Comparison of ENCODE assay signal across 12 cellular contexts in the genomic region with DNA sequence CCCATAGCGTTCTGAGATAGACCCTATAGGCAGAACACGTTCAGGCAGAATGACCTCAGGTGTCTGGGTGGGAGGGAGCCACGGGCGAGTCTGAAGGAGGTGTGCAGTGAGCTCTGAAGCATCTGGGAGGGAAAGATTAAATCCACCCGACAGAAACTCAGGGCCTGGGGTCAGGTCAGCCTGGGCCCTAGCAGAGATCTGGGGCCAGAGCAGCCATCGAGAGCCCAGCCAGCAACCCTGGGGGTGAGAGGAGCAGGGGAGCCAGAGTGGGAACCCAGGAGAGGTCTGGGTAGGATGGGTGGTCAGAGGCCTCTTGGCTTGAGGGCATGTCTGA. TPM values are rescaled to one million over a fixed set of nuclear protein-coding genes. Genes with fewer than 3 reads are reported as not detected.
A peak's percentile ranks its signal among the peaks of the same experiment; 100 is the strongest.
DNase-seq lines count a peak whose midpoint lies in the region; ATAC-seq, FAIRE-seq and TF ChIP-seq lines count a peak whose summit lies in the region.
"Had no signal": no experiment of that assay in that cellular context is flagged by ENCODE, and none has a peak within 500 bp of the region (broad histone marks: within the 10 kb centered on the region; RNA-seq: fewer than 3 reads in every experiment).

No MANE protein-coding gene starts in this region.

- peaks cover 3% of the 10 kb centered on the region for H3K9me1 ChIP-seq in K562 (ENCODE audit: control insufficient read depth, insufficient read depth, low read length)

- H3K79me2 ChIP-seq in K562 (ENCODE audit: control insufficient read depth, insufficient read depth, low read length): no peaks in the 10 kb centered on the region

- no peak overlapping the region for H2AFZ ChIP-seq in K562 (ENCODE audit: low read depth, low read length)

- H3K4me2 ChIP-seq in K562 (ENCODE audit: insufficient read depth, low read length): no peak overlapping the region

- BruUV-seq in K562 (replicated peaks; lab: Mats Ljungman, UMichigan): no TSS peak

- H3K9ac ChIP-seq in K562 (ENCODE audit: insufficient read depth in 1 of 2, low read depth in 2 of 2, low read length in 2 of 2): peak overlapping the region in 1 of 2 experiments; percentile 83; a peak in 3 of 4 replicates

- WGBS in K562 (ENCODE audit: insufficient coverage, low coverage, missing lambda C conversion rate): 6% methylated on average over 6 of the region's 6 CpGs

- no peak for TF ChIP-seq EP300 in K562 (IDR thresholded peaks at IDR 0.05; ENCODE audit: low read length)

- no peaks in the 10 kb centered on the region for H3K36me3 Mint-ChIP-seq in activated CD8-positive, alpha-beta T cell treated with anti-CD3 and anti-CD28 coated beads, Interleukin-2, amount 10 ng/mL, durations not matched to agents 7 days and 5 days (ENCODE audit: low read depth)
- H3K36me3 Mint-ChIP-seq in activated CD8-positive, alpha-beta T cell treated with anti-CD3 and anti-CD28 coated beads for 36 hours (ENCODE audit: low read depth): no peaks in the 10 kb centered on the region
- peaks cover 5% of the 10 kb centered on the region for H3K36me3 Mint-ChIP-seq in nephron progenitor cell (ENCODE audit: low read depth)

- intact Hi-C loops in activated CD8-positive, alpha-beta T cell treated with anti-CD3 and anti-CD28 coated beads for 36 hours (cut with micrococcal nuclease): no loop called here
- intact Hi-C loops in K562 (cut with micrococcal nuclease): no loop called here
- intact Hi-C loops in vagina (cut with DNase I): no loop called here

- no peaks in the 10 kb centered on the region for H3K27me3 Mint-ChIP-seq in activated CD8-positive, alpha-beta T cell treated with anti-CD3 and anti-CD28 coated beads, Interleukin-2, amount 10 ng/mL, durations not matched to agents 7 days and 5 days (ENCODE audit: low read depth)
- no peaks in the 10 kb centered on the region for H3K27me3 Mint-ChIP-seq in activated CD8-positive, alpha-beta T cell treated with anti-CD3 and anti-CD28 coated beads for 36 hours
- H3K27me3 Mint-ChIP-seq in nephron progenitor cell (ENCODE audit: low read depth, poor library complexity): peaks cover 7% of the 10 kb centered on the region

- H3K27ac ChIP-seq in K562 (ENCODE audit: extremely low read depth, low read depth, low read length) (no peak overlapping the region), vagina (peak overlapping the region; percentile 69)

- H3K4me1 ChIP-seq in K562 (replicated peaks in 1 of 2; ENCODE audit: control insufficient read depth in 2 of 2, insufficient read depth in 2 of 2, low read length in 2 of 2): peaks cover 10 to 37% of the 10 kb centered on the region in 2 experiments; a peak in 4 of 5 replicates
- H3K4me1 ChIP-seq in vagina: peaks cover 91% of the 10 kb centered on the region

- peaks cover 7% of the 10 kb centered on the region for H3K4me1 Mint-ChIP-seq in activated CD8-positive, alpha-beta T cell treated with anti-CD3 and anti-CD28 coated beads, Interleukin-2, amount 10 ng/mL, durations not matched to agents 7 days and 5 days (ENCODE audit: low read depth)
- no peaks in the 10 kb centered on the region for H3K4me1 Mint-ChIP-seq in activated CD8-positive, alpha-beta T cell treated with anti-CD3 and anti-CD28 coated beads for 36 hours (ENCODE audit: low read depth)
- peaks cover 30% of the 10 kb centered on the region for H3K4me1 Mint-ChIP-seq in nephron progenitor cell

- POLR2A ChIA-PET in activated CD8-positive, alpha-beta T cell treated with anti-CD3 and anti-CD28 coated beads, Interleukin-2, amount 10 ng/mL, durations not matched to agents 7 days and 5 days (lab: Charles Lee): no interaction called here
- POLR2A ChIA-PET in activated CD8-positive, alpha-beta T cell treated with anti-CD3 and anti-CD28 coated beads for 36 hours (lab: Charles Lee): no interaction called here
- POLR2A ChIA-PET in K562 (lab: Yijun Ruan, JAX): interaction anchor here (1.3 to 1.4 kb wide), 2 partner anchors 9 to 22 kb away, joined by 3 to 14 read pairs; partner anchors contain the start of gene SNX33

- H3K4me3 Mint-ChIP-seq in activated CD8-positive, alpha-beta T cell treated with anti-CD3 and anti-CD28 coated beads, Interleukin-2, amount 10 ng/mL, durations not matched to agents 7 days and 5 days: no peak overlapping the region
- H3K4me3 Mint-ChIP-seq in activated CD8-positive, alpha-beta T cell treated with anti-CD3 and anti-CD28 coated beads for 36 hours: no peak overlapping the region
- H3K4me3 Mint-ChIP-seq in nephron progenitor cell: no peak overlapping the region

- CTCF ChIA-PET in activated CD8-positive, alpha-beta T cell treated with anti-CD3 and anti-CD28 coated beads, Interleukin-2, amount 10 ng/mL, durations not matched to agents 7 days and 5 days (lab: Charles Lee): no interaction called here
- CTCF ChIA-PET in activated CD8-positive, alpha-beta T cell treated with anti-CD3 and anti-CD28 coated beads for 36 hours (lab: Charles Lee): interaction anchor here (1.2 to 3.3 kb wide), 2 partner anchors 15 to 28 kb away, joined by 3 to 14 read pairs; no protein-coding TSS in a partner anchor
- CTCF ChIA-PET in K562 (lab: Yijun Ruan, JAX; ENCODE audit: low intra/inter-chr PET ratio): no interaction called here

- H3K9me3 ChIP-seq in K562 (replicated peaks; ENCODE audit: control insufficient read depth, insufficient read depth, low read depth, low read length) (no peaks in the 10 kb centered on the region), vagina (no peaks in the 10 kb centered on the region)

- H3K4me3 ChIP-seq in K562: no peak overlapping the region
- no peak overlapping the region for H3K4me3 ChIP-seq in vagina

- in situ Hi-C loops in K562 (cut with MboI): loop anchor here (10.0 kb wide), 1 partner anchor 645 kb away; the partner anchor contains the start of gene PPCDC

- no peak for ATAC-seq in activated CD8-positive, alpha-beta T cell treated with anti-CD3 and anti-CD28 coated beads, Interleukin-2, amount 10 ng/mL, durations not matched to agents 7 days and 5 days
- no peak for ATAC-seq in activated CD8-positive, alpha-beta T cell treated with anti-CD3 and anti-CD28 coated beads for 36 hours
- peak; percentile 62 for ATAC-seq in K562

- no peak for TF ChIP-seq CTCF in activated CD8-positive, alpha-beta T cell treated with anti-CD3 and anti-CD28 coated beads for 36 hours (IDR thresholded peaks at IDR 0.05)
- TF ChIP-seq CTCF in K562 (IDR thresholded peaks at IDR 0.05 in 2 of 3, conservative IDR thresholded peaks at IDR 0.05 in 1 of 3; ENCODE audit: insufficient read depth in 2 of 3, low read depth in 1 of 3, low read length in 3 of 3) (no peak), nephron progenitor cell (IDR thresholded peaks at IDR 0.05) (no peak), vagina (IDR thresholded peaks at IDR 0.05) (no peak)

- H3K27me3 ChIP-seq in K562 (ENCODE audit: control insufficient read depth in 2 of 2, insufficient read depth in 2 of 2, low read length in 2 of 2) (no peaks in the 10 kb centered on the region), vagina (no peaks in the 10 kb centered on the region)

- DNase-seq in activated CD8-positive, alpha-beta T cell treated with anti-CD3 and anti-CD28 coated beads, Interleukin-2, amount 10 ng/mL, durations not matched to agents 7 days and 5 days: no peak
- DNase-seq in activated CD8-positive, alpha-beta T cell treated with anti-CD3 and anti-CD28 coated beads for 36 hours: no peak
- peak in 2 of 4 experiments; percentile 53 to 59 for DNase-seq in K562 (ENCODE audit: extremely low read depth in 1 of 4, low spot score in 3 of 4)
- DNase-seq in nephron progenitor cell: no peak
- DNase-seq in vagina (ENCODE audit: extremely low spot score in 2 of 2): no peak
- DNase-seq in GM12891 (ENCODE audit: insufficient read length, low spot score): no peak
- no peak for DNase-seq in NOMO-1 (lab: John Stamatoyannopoulos, UW; ENCODE audit: unreplicated experiment in 2 of 2)
- no peak for DNase-seq in central memory CD4-positive, alpha-beta T cell
- DNase-seq: C1 segment of cervical spinal cord, NCI-H1436 treated with DMSO at 0.1 percent for 48 hours, NCI-H2081, NCI-H510A treated with DMSO at 0.1 percent for 48 hours had no signal

- no peaks in the 10 kb centered on the region for H3K36me3 ChIP-seq in K562 (ENCODE audit: control insufficient read depth, insufficient read depth, low read length)
- no peaks in the 10 kb centered on the region for H3K36me3 ChIP-seq in vagina

- H3K27ac Mint-ChIP-seq in activated CD8-positive, alpha-beta T cell treated with anti-CD3 and anti-CD28 coated beads, Interleukin-2, amount 10 ng/mL, durations not matched to agents 7 days and 5 days: peak overlapping the region; percentile 34
- H3K27ac Mint-ChIP-seq in activated CD8-positive, alpha-beta T cell treated with anti-CD3 and anti-CD28 coated beads for 36 hours: no peak overlapping the region
- H3K27ac Mint-ChIP-seq in nephron progenitor cell: peak overlapping the region; percentile 44

- H4K20me1 ChIP-seq in K562 (replicated peaks; ENCODE audit: control insufficient read depth, insufficient read depth, low read length): peaks cover 6% of the 10 kb centered on the region

- FAIRE-seq in K562 (lab: Jason Lieb, UNC) (peak; percentile 42), GM12891 (lab: Jason Lieb, UNC) (no peak)

- TF ChIP-seq POLR2A in K562 (conservative IDR thresholded peaks at IDR 0.05): no peak
- TF ChIP-seq POLR2A in vagina (IDR thresholded peaks at IDR 0.05): no peak
- TF ChIP-seq POLR2A in GM12891 (IDR thresholded peaks at IDR 0.05; ENCODE audit: low read depth, low read length): no peak

- H3K9me3 Mint-ChIP-seq in activated CD8-positive, alpha-beta T cell treated with anti-CD3 and anti-CD28 coated beads, Interleukin-2, amount 10 ng/mL, durations not matched to agents 7 days and 5 days (ENCODE audit: insufficient read depth): no peaks in the 10 kb centered on the region
- no peaks in the 10 kb centered on the region for H3K9me3 Mint-ChIP-seq in activated CD8-positive, alpha-beta T cell treated with anti-CD3 and anti-CD28 coated beads for 36 hours
- no peaks in the 10 kb centered on the region for H3K9me3 Mint-ChIP-seq in nephron progenitor cell

- TF ChIP-seq RAD21 in K562 (CRISPR knock-in tag; conservative IDR thresholded peaks at IDR 0.05 in 1 of 2, IDR thresholded peaks at IDR 0.05 in 1 of 2): no peak

RNA-seq across cellular contexts. Expression of gene SNX33, which starts 22.1 kb away (rescaled TPM):
- under 1 TPM; 0.55 to 0.70 TPM for total RNA-seq in activated CD8-positive, alpha-beta T cell treated with anti-CD3 and anti-CD28 coated beads, Interleukin-2, amount 10 ng/mL, durations not matched to agents 7 days and 5 days
- total RNA-seq in activated CD8-positive, alpha-beta T cell treated with anti-CD3 and anti-CD28 coated beads for 36 hours: 1 to 10 TPM; 1.7 to 1.8 TPM
- 12.7 and 30.2 TPM in 2 replicates for total RNA-seq in K562 (2011; cell fraction: chromatin; rRNA removed; ENCODE audit: low replicate concordance)
- total RNA-seq in K562 (2011; cell fraction: nucleolus; rRNA removed): 20.0 and 22.7 TPM in 2 replicates
- total RNA-seq in K562 (2011; cell fraction: nucleoplasm; rRNA removed): 17.2 and 19.9 TPM in 2 replicates
- total RNA-seq in K562 (2014; rRNA removed) (10.0 and 13.0 TPM in 2 replicates), K562 (2014; rRNA removed; fragmentation: Illumina TruSeq; extraction: Trizol) (4.3 and 4.7 TPM in 2 replicates), K562 (2015; rRNA removed; fragmentation: Illumina TruSeq; extraction: Trizol) (8.3 and 8.8 TPM in 2 replicates), K562 (2021) (14.1 and 14.8 TPM in 2 replicates), vagina (23.6 TPM)
- polyA plus RNA-seq in K562 (2011; rRNA removed) (7.9 and 8.2 TPM in 2 replicates), K562 (2014; fragmentation: Illumina TruSeq; extraction: Trizol) (10.1 TPM in 2 replicates), K562 (2014; fragmentation: Nextera tagmentation; extraction: Ambion mirVana) (1 to 10 TPM; 1.4 to 1.8 TPM), K562 (2014; rRNA removed) (7.5 and 8.3 TPM in 2 replicates)
- 9.2 and 11.6 TPM in 2 replicates for polyA plus RNA-seq in K562 (2011; cell fraction: cytosol; rRNA removed)
- polyA plus RNA-seq in K562 (2011; cell fraction: nucleus; rRNA removed): 16.8 and 25.3 TPM in 2 replicates
- polyA plus RNA-seq in K562 (2012): 11.0 and 16.8 TPM in 2 replicates
- 10.9 and 12.8 TPM in 2 replicates for polyA minus RNA-seq in K562 (2011; rRNA and poly(A)+ RNA removed)
- polyA minus RNA-seq in K562 (2011; cell fraction: cytosol; rRNA and poly(A)+ RNA removed): 11.5 and 12.8 TPM in 2 replicates
- 10.5 and 12.7 TPM in 2 replicates for polyA minus RNA-seq in K562 (2011; cell fraction: nucleus; rRNA and poly(A)+ RNA removed)
- 0.32 TPM for polyA plus RNA-seq in GM12891 (2012; ENCODE audit: low read depth, missing spikeins)

RNA-seq across cellular contexts. Expression of gene IMP3, which starts 29.8 kb away (rescaled TPM):
- 10 to 100 TPM; 97.9 to 99.1 TPM for total RNA-seq in activated CD8-positive, alpha-beta T cell treated with anti-CD3 and anti-CD28 coated beads, Interleukin-2, amount 10 ng/mL, durations not matched to agents 7 days and 5 days
- total RNA-seq in activated CD8-positive, alpha-beta T cell treated with anti-CD3 and anti-CD28 coated beads for 36 hours: 100 to 1,000 TPM; 101 to 105 TPM
- 30.2 and 42.6 TPM in 2 replicates for total RNA-seq in K562 (2011; cell fraction: chromatin; rRNA removed; ENCODE audit: low replicate concordance)
- 67.6 and 76.2 TPM in 2 replicates for total RNA-seq in K562 (2011; cell fraction: nucleolus; rRNA removed)
- total RNA-seq in K562 (2011; cell fraction: nucleoplasm; rRNA removed): 56.2 and 65.3 TPM in 2 replicates
- total RNA-seq in K562 (2014; rRNA removed) (140 and 159 TPM in 2 replicates), K562 (2014; rRNA removed; fragmentation: Illumina TruSeq; extraction: Trizol) (74.4 and 74.6 TPM in 2 replicates), K562 (2015; rRNA removed; fragmentation: Illumina TruSeq; extraction: Trizol) (87.6 and 93.6 TPM in 2 replicates), K562 (2021) (113 and 124 TPM in 2 replicates), vagina (109 TPM)
- polyA plus RNA-seq in K562 (2011; rRNA removed) (58.5 and 68.3 TPM in 2 replicates), K562 (2014; fragmentation: Illumina TruSeq; extraction: Trizol) (44.5 and 47.1 TPM in 2 replicates), K562 (2014; fragmentation: Nextera tagmentation; extraction: Ambion mirVana) (10 to 100 TPM; 14.5 to 15.5 TPM), K562 (2014; rRNA removed) (160 and 161 TPM in 2 replicates)
- 92.2 and 249 TPM in 2 replicates for polyA plus RNA-seq in K562 (2011; cell fraction: cytosol; rRNA removed)
- polyA plus RNA-seq in K562 (2011; cell fraction: nucleus; rRNA removed): 55.6 and 61.8 TPM in 2 replicates
- 84.1 and 118 TPM in 2 replicates for polyA plus RNA-seq in K562 (2012)
- polyA minus RNA-seq in K562 (2011; rRNA and poly(A)+ RNA removed): 15.4 and 19.4 TPM in 2 replicates
- polyA minus RNA-seq in K562 (2011; cell fraction: cytosol; rRNA and poly(A)+ RNA removed): 32.6 and 34.2 TPM in 2 replicates
- polyA minus RNA-seq in K562 (2011; cell fraction: nucleus; rRNA and poly(A)+ RNA removed): 26.5 and 42.5 TPM in 2 replicates
- 62.4 TPM for polyA plus RNA-seq in GM12891 (2012; ENCODE audit: low read depth, missing spikeins)

RNA-seq across cellular contexts. Expression of gene CSPG4, which starts 42.8 kb away (rescaled TPM):
- not detected for total RNA-seq in activated CD8-positive, alpha-beta T cell treated with anti-CD3 and anti-CD28 coated beads, Interleukin-2, amount 10 ng/mL, durations not matched to agents 7 days and 5 days
- not detected for total RNA-seq in activated CD8-positive, alpha-beta T cell treated with anti-CD3 and anti-CD28 coated beads for 36 hours
- 0.07 and 1.1 TPM in 2 replicates for total RNA-seq in K562 (2011; cell fraction: chromatin; rRNA removed; ENCODE audit: low replicate concordance)
- total RNA-seq in K562 (2011; cell fraction: nucleolus; rRNA removed): 0.39 and 1.2 TPM in 2 replicates
- total RNA-seq in K562 (2011; cell fraction: nucleoplasm; rRNA removed): 0.22 and 0.23 TPM in 2 replicates
- total RNA-seq in K562 (2014; rRNA removed): 0.08 TPM in 1 of 2 replicates, not detected in the other
- not detected in 2 replicates for total RNA-seq in K562 (2014; rRNA removed; fragmentation: Illumina TruSeq; extraction: Trizol)
- total RNA-seq in K562 (2015; rRNA removed; fragmentation: Illumina TruSeq; extraction: Trizol): under 0.01 TPM in 1 of 2 replicates, not detected in the other
- total RNA-seq in K562 (2021): 0.07 TPM in 2 replicates
- 0.04 and 0.08 TPM in 2 replicates for polyA plus RNA-seq in K562 (2011; rRNA removed)
- polyA plus RNA-seq in K562 (2011; cell fraction: cytosol; rRNA removed): 0.06 and 0.16 TPM in 2 replicates
- polyA plus RNA-seq in K562 (2011; cell fraction: nucleus; rRNA removed): 0.21 and 0.73 TPM in 2 replicates
- polyA plus RNA-seq in K562 (2012): 0.10 and 0.32 TPM in 2 replicates
- polyA plus RNA-seq in K562 (2014; fragmentation: Illumina TruSeq; extraction: Trizol): 0.01 and 0.03 TPM in 2 replicates
- polyA plus RNA-seq in K562 (2014; fragmentation: Nextera tagmentation; extraction: Ambion mirVana): not detected
- not detected in 2 replicates for polyA plus RNA-seq in K562 (2014; rRNA removed)
- 0.09 and 0.11 TPM in 2 replicates for polyA minus RNA-seq in K562 (2011; rRNA and poly(A)+ RNA removed)
- polyA minus RNA-seq in K562 (2011; cell fraction: cytosol; rRNA and poly(A)+ RNA removed): 0.29 and 0.73 TPM in 2 replicates
- polyA minus RNA-seq in K562 (2011; cell fraction: nucleus; rRNA and poly(A)+ RNA removed): 0.33 and 0.40 TPM in 2 replicates
- total RNA-seq in vagina: 23.1 TPM
- 0.67 TPM for polyA plus RNA-seq in GM12891 (2012; ENCODE audit: low read depth, missing spikeins)

RNA-seq across cellular contexts. Expression of gene SNUPN, which starts 44.3 kb away (rescaled TPM):
- 10 to 100 TPM; 31.4 to 32.5 TPM for total RNA-seq in activated CD8-positive, alpha-beta T cell treated with anti-CD3 and anti-CD28 coated beads, Interleukin-2, amount 10 ng/mL, durations not matched to agents 7 days and 5 days
- 10 to 100 TPM; 28.2 to 28.5 TPM for total RNA-seq in activated CD8-positive, alpha-beta T cell treated with anti-CD3 and anti-CD28 coated beads for 36 hours
- 34.5 and 36.5 TPM in 2 replicates for total RNA-seq in K562 (2011; cell fraction: chromatin; rRNA removed; ENCODE audit: low replicate concordance)
- 19.9 and 23.8 TPM in 2 replicates for total RNA-seq in K562 (2011; cell fraction: nucleolus; rRNA removed)
- total RNA-seq in K562 (2011; cell fraction: nucleoplasm; rRNA removed): 23.1 and 26.6 TPM in 2 replicates
- total RNA-seq in K562 (2014; rRNA removed): 32.2 and 33.0 TPM in 2 replicates
- 39.5 and 41.6 TPM in 2 replicates for total RNA-seq in K562 (2014; rRNA removed; fragmentation: Illumina TruSeq; extraction: Trizol)
- total RNA-seq in K562 (2015; rRNA removed; fragmentation: Illumina TruSeq; extraction: Trizol): 36.9 and 40.0 TPM in 2 replicates
- 36.6 and 38.3 TPM in 2 replicates for total RNA-seq in K562 (2021)
- polyA plus RNA-seq in K562 (2011; rRNA removed): 29.7 and 38.4 TPM in 2 replicates
- 17.4 and 23.6 TPM in 2 replicates for polyA plus RNA-seq in K562 (2011; cell fraction: cytosol; rRNA removed)
- 17.4 and 19.5 TPM in 2 replicates for polyA plus RNA-seq in K562 (2011; cell fraction: nucleus; rRNA removed)
- polyA plus RNA-seq in K562 (2012): 29.0 and 35.1 TPM in 2 replicates
- polyA plus RNA-seq in K562 (2014; fragmentation: Illumina TruSeq; extraction: Trizol): 40.9 and 45.0 TPM in 2 replicates
- 10 to 100 TPM; 69.3 to 78.3 TPM for polyA plus RNA-seq in K562 (2014; fragmentation: Nextera tagmentation; extraction: Ambion mirVana)
- polyA plus RNA-seq in K562 (2014; rRNA removed): 38.0 and 42.5 TPM in 2 replicates
- 35.1 and 36.0 TPM in 2 replicates for polyA minus RNA-seq in K562 (2011; rRNA and poly(A)+ RNA removed)
- 16.3 and 20.6 TPM in 2 replicates for polyA minus RNA-seq in K562 (2011; cell fraction: cytosol; rRNA and poly(A)+ RNA removed)
- polyA minus RNA-seq in K562 (2011; cell fraction: nucleus; rRNA and poly(A)+ RNA removed): 10.6 and 18.4 TPM in 2 replicates
- 21.9 TPM for total RNA-seq in vagina
- 19.9 TPM for polyA plus RNA-seq in GM12891 (2012; ENCODE audit: low read depth, missing spikeins)

Comparison
In these comparisons a context has a peak if more than half of its experiments do, and no peak if none do; other contexts are left out.
1. RNA of gene CSPG4, which starts 42.8 kb away (total RNA-seq): 23.1 TPM in vagina (single experiment); not detected in activated CD8-positive, alpha-beta T cell treated with anti-CD3 and anti-CD28 coated beads, Interleukin-2, amount 10 ng/mL, durations not matched to agents 7 days and 5 days, not detected in activated CD8-positive, alpha-beta T cell treated with anti-CD3 and anti-CD28 coated beads for 36 hours and under 0.01 to 1.2 TPM in K562; every median in the first group is over 10 times any median in the second.